ENCODE assay signal across 22 cellular contexts in the genomic region with DNA sequence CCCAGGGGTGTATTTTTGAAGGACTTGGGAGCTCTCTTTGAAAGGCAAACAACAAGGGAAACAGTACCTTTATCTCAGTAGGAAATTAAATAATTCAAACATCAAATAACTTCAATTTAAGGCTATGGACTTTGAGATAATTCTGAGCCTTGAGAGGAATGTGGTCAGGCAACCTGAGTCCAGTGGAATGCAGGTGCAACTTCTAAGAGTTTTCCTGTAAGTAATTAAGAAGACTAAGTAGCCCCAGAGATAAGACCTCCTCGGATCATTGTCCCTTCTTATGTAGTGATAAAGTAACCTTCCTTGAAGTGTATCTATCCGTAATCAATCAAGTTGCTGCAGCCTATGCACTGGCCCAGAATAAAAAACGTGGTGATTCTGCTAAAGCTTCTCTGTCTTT. TPM values are rescaled to one million over a fixed set of nuclear protein-coding genes. Genes with fewer than 3 reads are reported as not detected.
A peak's percentile ranks its signal among the peaks of the same experiment; 100 is the strongest.
DNase-seq lines count a peak whose midpoint lies in the region; ATAC-seq, FAIRE-seq and TF ChIP-seq lines count a peak whose summit lies in the region.
"Had no signal": no experiment of that assay in that cellular context is flagged by ENCODE, and none has a peak within 500 bp of the region (broad histone marks: within the 10 kb centered on the region; RNA-seq: fewer than 3 reads in every experiment).

No MANE protein-coding gene starts in this region.

- H3K27me3 Mint-ChIP-seq in GM23338 (ENCODE audit: insufficient read depth, low read depth, poor library complexity) (peaks cover 13% of the 10 kb centered on the region), nephron (ENCODE audit: low read depth) (no peaks in the 10 kb centered on the region), type B pancreatic cell (no peaks in the 10 kb centered on the region)
- H3K27me3 Mint-ChIP-seq: CD4-positive, alpha-beta memory T cell; IgD-negative memory B cell had no signal

- H3K36me3 ChIP-seq in GM23338 (ENCODE audit: insufficient read depth): peaks cover 9% of the 10 kb centered on the region; the same call in 1 of the 2 replicates
- no peaks in the 10 kb centered on the region for H3K36me3 ChIP-seq in hepatocyte (replicated peaks; ENCODE audit: insufficient read depth, low read depth)

- H4K20me1 ChIP-seq in GM23338 (replicated peaks; ENCODE audit: insufficient read depth) (0 out of 2 replicates have a peak, but pooled peaks cover 4% of the 10 kb centered on the region), hepatocyte (ENCODE audit: insufficient read depth, poor library complexity, severe bottlenecking) (no peaks in the 10 kb centered on the region)

- H2AFZ ChIP-seq in GM23338: no peak overlapping the region
- no peak overlapping the region for H2AFZ ChIP-seq in hepatocyte

- TF ChIP-seq CTCF in GM23338 (conservative IDR thresholded peaks at IDR 0.05; ENCODE audit: low read depth in 2 of 2) (no peak), hepatocyte (IDR thresholded peaks at IDR 0.05; ENCODE audit: poor library complexity) (no peak), nephron (IDR thresholded peaks at IDR 0.05; ENCODE audit: unreplicated experiment in 3 of 3) (no peak), type B pancreatic cell (conservative IDR thresholded peaks at IDR 0.05) (no peak)

- FAIRE-seq in GM12891 (lab: Jason Lieb, UNC): no peak
- FAIRE-seq: GM12878, GM19239, HepG2 had no signal

- H3K27ac ChIP-seq in GM23338 (ENCODE audit: low read depth) (peak overlapping the region; percentile 70; the same call in 1 of the 2 replicates), hepatocyte (peak overlapping the region; percentile 86)
- H3K27ac ChIP-seq: BLaER1 had no signal

- H3K27ac Mint-ChIP-seq in GM23338: no peak overlapping the region
- no peak overlapping the region for H3K27ac Mint-ChIP-seq in nephron
- H3K27ac Mint-ChIP-seq in type B pancreatic cell: peak overlapping the region; percentile 77
- H3K27ac Mint-ChIP-seq: CD14-positive monocyte; CD4-positive, alpha-beta memory T cell; HFFc6; IgD-negative memory B cell had no signal

- peaks cover 10% of the 10 kb centered on the region; the same call in 1 of the 2 replicates for H3K27me3 ChIP-seq in GM23338 (ENCODE audit: insufficient read depth)
- H3K27me3 ChIP-seq in hepatocyte: no peaks in the 10 kb centered on the region
- H3K27me3 ChIP-seq: BLaER1 had no signal

- H3K4me1 ChIP-seq in GM23338 (ENCODE audit: insufficient read depth) (peaks cover 10% of the 10 kb centered on the region), hepatocyte (ENCODE audit: insufficient read depth) (peaks cover 14% of the 10 kb centered on the region)

- H3K79me2 ChIP-seq in GM23338 (replicated peaks; ENCODE audit: insufficient read depth): 0 out of 2 replicates have a peak, but pooled peaks cover 9% of the 10 kb centered on the region
- H3K79me2 ChIP-seq in hepatocyte: peaks cover 22% of the 10 kb centered on the region

- H3K9me3 ChIP-seq in hepatocyte (ENCODE audit: low read depth): no peaks in the 10 kb centered on the region

- H3K9me3 Mint-ChIP-seq in GM23338 (peaks cover 26% of the 10 kb centered on the region), nephron (no peaks in the 10 kb centered on the region), type B pancreatic cell (peaks cover 11% of the 10 kb centered on the region)

- no peak overlapping the region for H3K4me2 ChIP-seq in GM23338
- peak overlapping the region; percentile 52 for H3K4me2 ChIP-seq in hepatocyte
- H3K4me2 ChIP-seq: BLaER1 had no signal

- H3K4me3 ChIP-seq in GM23338: no peak overlapping the region
- no peak overlapping the region for H3K4me3 ChIP-seq in hepatocyte
- H3K4me3 ChIP-seq: BLaER1, GM12878 had no signal

- H3K4me1 Mint-ChIP-seq in GM23338 (peaks cover 12% of the 10 kb centered on the region), nephron (peaks cover 12% of the 10 kb centered on the region), type B pancreatic cell (ENCODE audit: unreplicated experiment) (peaks cover 24% of the 10 kb centered on the region)

- 36% methylated on average over 3 of the region's 3 CpGs for WGBS in hepatocyte (ENCODE audit: low lambda C conversion rate, missing lambda C conversion rate)

- H3K9me2 ChIP-seq in GM23338 (ENCODE audit: insufficient read depth): no peaks in the 10 kb centered on the region
- H3K9me2 ChIP-seq in hepatocyte (replicated peaks; ENCODE audit: insufficient read depth): no peaks in the 10 kb centered on the region

- no peak for TF ChIP-seq POLR2A in GM12891 (IDR thresholded peaks at IDR 0.05; ENCODE audit: low read depth, low read length)

- 0 out of 2 replicates have a peak, but pooled peaks cover 3% of the 10 kb centered on the region for H3F3A ChIP-seq in GM23338 (replicated peaks; ENCODE audit: low read depth)

- no peak for ATAC-seq in GM23338
- ATAC-seq: GM12878, HCT116, HepG2 had no signal

- H3K36me3 Mint-ChIP-seq in GM23338 (ENCODE audit: low read depth) (peaks cover 40% of the 10 kb centered on the region), nephron (ENCODE audit: low read depth) (peaks cover 62% of the 10 kb centered on the region), type B pancreatic cell (peaks cover 37% of the 10 kb centered on the region)

- peak; percentile 53 for DNase-seq in GM23338 (ENCODE audit: low spot score)
- DNase-seq in hepatocyte (ENCODE audit: low spot score): peak; percentile 33
- DNase-seq in type B pancreatic cell (ENCODE audit: extremely low spot score, unreplicated experiment): no peak
- DNase-seq in activated CD4-positive, alpha-beta T cell treated with anti-CD3 and anti-CD28 coated beads, Interleukin-2, amount 50 U/mL, for 4 hours: no peak
- no peak for DNase-seq in kidney tubule cell (ENCODE audit: low spot score)
- DNase-seq in GM12891 (ENCODE audit: insufficient read length, low spot score): no peak
- DNase-seq: 8988T; Calu3; CD4-positive, alpha-beta memory T cell; DND-41; EL; GOT3; H7; HFFc6 had no signal

- H3K4me3 Mint-ChIP-seq in GM23338 (no peak overlapping the region), nephron (peak overlapping the region in 2 of 3 experiments; percentile 10 to 37), type B pancreatic cell (peak overlapping the region; percentile 55)
- H3K4me3 Mint-ChIP-seq: CD14-positive monocyte had no signal

TF ChIP-seq in GM23338, 12 proteins besides CTCF, POLR2A, EP300 and RAD21 (continues in another document):
- TF ChIP-seq, protein P1, sequence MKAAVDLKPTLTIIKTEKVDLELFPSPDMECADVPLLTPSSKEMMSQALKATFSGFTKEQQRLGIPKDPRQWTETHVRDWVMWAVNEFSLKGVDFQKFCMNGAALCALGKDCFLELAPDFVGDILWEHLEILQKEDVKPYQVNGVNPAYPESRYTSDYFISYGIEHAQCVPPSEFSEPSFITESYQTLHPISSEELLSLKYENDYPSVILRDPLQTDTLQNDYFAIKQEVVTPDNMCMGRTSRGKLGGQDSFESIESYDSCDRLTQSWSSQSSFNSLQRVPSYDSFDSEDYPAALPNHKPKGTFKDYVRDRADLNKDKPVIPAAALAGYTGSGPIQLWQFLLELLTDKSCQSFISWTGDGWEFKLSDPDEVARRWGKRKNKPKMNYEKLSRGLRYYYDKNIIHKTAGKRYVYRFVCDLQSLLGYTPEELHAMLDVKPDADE (IDR thresholded peaks at IDR 0.05): no peak
- TF ChIP-seq ZNF331 (CRISPR knock-in tag; IDR thresholded peaks at IDR 0.05; ENCODE audit: low read depth): no peak

TF ChIP-seq in GM12891, 5 proteins besides CTCF, POLR2A, EP300 and RAD21:
- TF ChIP-seq PAX5 (IDR thresholded peaks at IDR 0.05; ENCODE audit: insufficient read depth, low read length, severe bottlenecking) (no peak), TAF1 (IDR thresholded peaks at IDR 0.05; ENCODE audit: low read depth, low read length) (no peak), POLR2AphosphoS5 (IDR thresholded peaks at IDR 0.05; ENCODE audit: low read depth, low read length) (no peak), POU2F2 (IDR thresholded peaks at IDR 0.05; ENCODE audit: low read depth, low read length) (no peak), SPI1 (IDR thresholded peaks at IDR 0.05; ENCODE audit: low read depth, low read length) (no peak)

RNA-seq across cellular contexts. Expression of a gene that starts 29.2 kb away (rescaled TPM):
- 24.7 TPM in 2 replicates for total RNA-seq in GM23338 (2014; rRNA removed; shearing (Covaris generic))
- polyA plus RNA-seq in GM23338 (2016; fragmentation: Nextera tagmentation; extraction: Ambion mirVana): 6.7 and 8.5 TPM in 2 replicates
- total RNA-seq in hepatocyte: 15.2 TPM in 2 replicates
- polyA plus RNA-seq in hepatocyte: 5.3 and 9.3 TPM in 2 replicates
- total RNA-seq in type B pancreatic cell (ENCODE audit: low replicate concordance): 25.2 and 29.1 TPM in 2 replicates
- 5.7 TPM for polyA plus RNA-seq in GM12891 (2012; ENCODE audit: low read depth, missing spikeins)
- total RNA-seq: Calu3 had no signal

RNA-seq across cellular contexts. Expression of a gene that starts 38.9 kb away (rescaled TPM):
- total RNA-seq in GM23338 (2014; rRNA removed; shearing (Covaris generic)): 20.6 and 25.0 TPM in 2 replicates
- polyA plus RNA-seq in GM23338 (2016; fragmentation: Nextera tagmentation; extraction: Ambion mirVana) (11.9 and 16.2 TPM in 2 replicates), hepatocyte (32.6 and 42.9 TPM in 2 replicates)
- total RNA-seq in hepatocyte (48.6 and 55.8 TPM in 2 replicates), type B pancreatic cell (ENCODE audit: low replicate concordance) (76.2 and 81.0 TPM in 2 replicates)
- 16.2 TPM for polyA plus RNA-seq in GM12891 (2012; ENCODE audit: low read depth, missing spikeins)

Comparison
In these comparisons a context has a peak if more than half of its experiments do, and no peak if none do; other contexts are left out.
1. DNase-seq: peak in GM23338 (single experiment) and hepatocyte (single experiment); none in type B pancreatic cell (single experiment), activated CD4-positive, alpha-beta T cell treated with anti-CD3 and anti-CD28 coated beads, Interleukin-2, amount 50 U/mL, for 4 hours (0 of 2), kidney tubule cell (single experiment) and GM12891 (single experiment).